ENCODE assay signal across 26 cellular contexts in genomic region chr12:106732890-106733289, GRCh38.
"Had no signal": no experiment of that assay in that cellular context is flagged by ENCODE, and none has a peak within 500 bp of the region (broad histone marks: within the 10 kb centered on the region; RNA-seq: fewer than 3 reads in every experiment).

No MANE protein-coding gene starts in this region.

- ATAC-seq: stimulated activated effector memory CD8-positive, alpha-beta T cell treated with anti-CD3 and anti-CD28 coated beads, Interleukin-12 subunit alpha, Interleukin-12 subunit beta, amount 100 ng/mL, for 72 hours; stimulated activated memory B cell treated with anti-CD40 and anti-IgM and Interleukin-4, amounts not matched to agents 10 μg/mL and 1 μg/mL and 100 μg/mL, for 72 hours; stimulated activated naive B cell treated with anti-CD40 and anti-IgM and Interleukin-4, amounts not matched to agents 10 μg/mL and 1 μg/mL and 100 μg/mL, for 72 hours; stimulated activated naive CD8-positive, alpha-beta T cell treated with anti-CD3 and anti-CD28 coated beads, Interleukin-15, amount 100 ng/mL, for 72 hours; stimulated activated naive CD8-positive, alpha-beta T cell treated with anti-CD3 and anti-CD28 coated beads, Interleukin-15, Interleukin-2, amounts not matched to agents 100 U/mL and 50 U/mL, for 24 hours had no signal

- H3K9me3 ChIP-seq: stomach, suprapubic skin, testis, thoracic aorta, thyroid gland, tibial artery, tibial nerve, transverse colon, upper lobe of left lung, uterus, vagina had no signal

- FAIRE-seq: urothelium cell line had no signal

- H3K4me1 ChIP-seq: stomach, suprapubic skin, testis, thyroid gland, tibial artery, upper lobe of left lung, uterus, vagina had no signal

- H3K4me3 ChIP-seq: stomach, suprapubic skin, testis, thoracic aorta, thyroid gland, tibial artery, tibial nerve, transverse colon, upper lobe of left lung, uterus, vagina had no signal

- H3K36me3 ChIP-seq: stomach, suprapubic skin, thoracic aorta, thyroid gland, tibial artery, tibial nerve, transverse colon, upper lobe of left lung, uterus, vagina had no signal

- DNase-seq: stimulated activated CD4-positive, alpha-beta T cell treated with anti-CD3 and anti-CD28 coated beads, Interleukin-2, amount 100 ng/mL, for 48 hours; stimulated activated CD4-positive, alpha-beta T cell treated with anti-CD3 and anti-CD28 coated beads, Interleukin-4, amount 100 ng/mL, for 1 hour; stimulated activated CD4-positive, alpha-beta T cell treated with anti-CD3 and anti-CD28 coated beads, Interleukin-4, amount 100 ng/mL, for 24 hours; stimulated activated CD4-positive, alpha-beta T cell treated with anti-CD3 and anti-CD28 coated beads, Interleukin-4, amount 100 ng/mL, for 4 hours; stimulated activated CD8-positive, alpha-beta memory T cell treated with anti-CD3 and anti-CD28 coated beads, Interleukin-4, amount 100 ng/mL, for 48 hours; stimulated activated naive B cell treated with anti-CD40 and anti-IgM and Interleukin-4, amounts not matched to agents 10 μg/mL and 1 μg/mL and 100 μg/mL, for 72 hours; stimulated activated naive CD4-positive, alpha-beta T cell; stimulated activated naive CD4-positive, alpha-beta T cell treated with Interleukin-2 at 50 U/mL for 16 hours; stimulated activated naive CD8-positive, alpha-beta T cell treated with anti-CD3 and anti-CD28 coated beads, Interleukin-15, amount 100 ng/mL, for 72 hours; stimulated activated naive CD8-positive, alpha-beta T cell treated with anti-CD3 and anti-CD28 coated beads, Interleukin-15, Interleukin-2, amounts not matched to agents 100 U/mL and 50 U/mL, for 24 hours; stomach; substantia nigra; testis; thyroid gland; tibial artery; transverse colon; trophoblast cell; uterus had no signal

- H3K27me3 ChIP-seq: stomach, suprapubic skin, testis, thyroid gland, tibial artery, tibial nerve, transverse colon, upper lobe of left lung, uterus, vagina had no signal

- H3K27ac ChIP-seq: stomach, suprapubic skin, testis, thoracic aorta, thyroid gland, tibial artery, tibial nerve, transverse colon, upper lobe of left lung, uterus, vagina had no signal
